Comparison of ENCODE assay signal across 29 cellular contexts in genomic region chr2:54726940-54727339, GRCh38. TPM values are rescaled to one million over a fixed set of nuclear protein-coding genes. Genes with fewer than 3 reads are reported as not detected.
"Had no signal": no experiment of that assay in that cellular context is flagged by ENCODE, and none has a peak within 500 bp of the region (broad histone marks: within the 10 kb centered on the region; RNA-seq: fewer than 3 reads in every experiment).

No MANE protein-coding gene starts in this region.

- ATAC-seq: activated naive CD8-positive, alpha-beta T cell treated with anti-CD3 and anti-CD28 coated beads, Interleukin-2, amount 50 U/mL, for 24 hours; activated T-helper 17 cell treated with anti-CD3 and anti-CD28 coated beads, Interleukin-2, amount 50 U/mL, for 72 hours; gastroesophageal sphincter; left cardiac atrium; naive thymus-derived CD4-positive, alpha-beta T cell; stimulated activated naive B cell treated with anti-CD40 and anti-IgM and Interleukin-4, amounts not matched to agents 10 μg/mL and 1 μg/mL and 100 μg/mL, for 72 hours had no signal

- H3K4me3 ChIP-seq: breast epithelium, gastroesophageal sphincter, hepatocyte, neural progenitor cell, right atrium auricular region, smooth muscle cell, stomach, suprapubic skin, tibial nerve had no signal

- H3K36me3 ChIP-seq: breast epithelium, gastroesophageal sphincter, neural progenitor cell, right atrium auricular region, stomach, suprapubic skin, tibial nerve had no signal

- H3K4me1 ChIP-seq: breast epithelium, neural progenitor cell had no signal

- DNase-seq: activated CD4-positive, alpha-beta memory T cell treated with anti-CD3 and anti-CD28 coated beads for 36 hours; activated CD4-positive, alpha-beta T cell treated with anti-CD3 and anti-CD28 coated beads for 48 hours; activated CD8-positive, alpha-beta memory T cell treated with anti-CD3 and anti-CD28 coated beads, Interleukin-2, amount 50 U/mL, for 48 hours; activated naive CD8-positive, alpha-beta T cell treated with anti-CD3 and anti-CD28 coated beads, Interleukin-2, amount 50 U/mL, for 24 hours; activated T-cell treated with anti-CD3 and anti-CD28 coated beads, Interleukin-2, amount 50 U/mL, for 24 hours; amygdala; central memory CD4-positive, alpha-beta T cell; dermis blood vessel endothelial cell; effector CD8-positive, alpha-beta T cell; left cardiac atrium; midbrain; naive thymus-derived CD4-positive, alpha-beta T cell; occipital lobe; stimulated activated CD4-positive, alpha-beta T cell treated with anti-CD3 and anti-CD28 coated beads, Interleukin-15, amount 100 ng/mL, for 24 hours; stimulated activated CD4-positive, alpha-beta T cell treated with anti-CD3 and anti-CD28 coated beads, Interleukin-2, amount 100 ng/mL, for 24 hours; stimulated activated naive B cell treated with anti-CD40 and anti-IgM and Interleukin-4, amounts not matched to agents 10 μg/mL and 1 μg/mL and 100 μg/mL, for 72 hours; stomach; T-helper 9 cell had no signal

- H3K27ac ChIP-seq: breast epithelium, gastroesophageal sphincter, hepatocyte, neural progenitor cell, parathyroid adenoma, right atrium auricular region, stomach, suprapubic skin, tibial nerve, VCaP had no signal

- H3K27me3 ChIP-seq: breast epithelium, right atrium auricular region, suprapubic skin had no signal

- H3K9me3 ChIP-seq: gastroesophageal sphincter, stomach, suprapubic skin, tibial nerve had no signal

RNA-seq across cellular contexts. Expression of gene EML6, which starts 3.5 kb away (rescaled TPM):
- polyA plus RNA-seq: naive thymus-derived CD4-positive, alpha-beta T cell had no signal
